In the genomic region with DNA sequence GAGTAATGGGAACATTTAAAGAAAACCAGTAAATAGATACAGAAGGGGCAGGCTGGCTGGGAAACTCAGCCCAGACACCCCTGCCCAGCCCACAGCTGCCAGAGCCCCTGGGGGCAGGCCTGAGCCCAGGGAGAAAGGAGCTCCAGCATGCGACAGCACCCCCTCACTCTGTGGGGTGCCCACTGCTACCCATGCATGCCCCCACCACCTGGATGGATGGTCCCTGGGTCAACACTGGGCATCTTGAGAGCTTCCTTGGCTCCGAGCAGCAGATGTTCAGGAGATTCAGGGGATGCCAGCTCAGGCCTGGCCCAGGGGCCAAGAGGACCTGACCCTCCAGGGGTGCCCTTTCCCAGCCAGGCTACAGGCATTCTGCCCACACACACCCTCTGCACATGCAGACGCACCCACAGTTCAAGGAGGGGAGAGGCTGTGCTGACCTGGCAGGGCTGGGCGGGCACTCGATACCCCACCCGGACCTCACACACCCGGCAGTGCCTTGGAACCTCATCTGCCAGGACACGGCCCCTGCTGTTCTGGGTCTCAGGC, we compare ENCODE assay signal across 12 cellular contexts. TPM values are rescaled to one million over a fixed set of nuclear protein-coding genes. Genes with fewer than 3 reads are reported as not detected.
A peak's percentile ranks its signal among the peaks of the same experiment; 100 is the strongest.
DNase-seq lines count a peak whose midpoint lies in the region; ATAC-seq and TF ChIP-seq lines count a peak whose summit lies in the region.
"Had no signal": no experiment of that assay in that cellular context is flagged by ENCODE, and none has a peak within 500 bp of the region (broad histone marks: within the 10 kb centered on the region; RNA-seq: fewer than 3 reads in every experiment).

No MANE protein-coding gene starts in this region.

- no peak for DNase-seq in stimulated activated naive CD8-positive, alpha-beta T cell treated with anti-CD3 and anti-CD28 coated beads, Interleukin-15, amount 100 ng/mL, for 72 hours
- DNase-seq in effector memory CD8-positive, alpha-beta T cell: no peak
- DNase-seq in mesenteric fat pad (ENCODE audit: low spot score): peak; percentile 81
- DNase-seq in aorta: no peak
- no peak for DNase-seq in DMS 273 treated with DMSO at 0.1 percent for 48 hours (lab: John Stamatoyannopoulos, UW)
- no peak for DNase-seq in CD8-positive, alpha-beta T cell
- no peak for DNase-seq in C1 segment of cervical spinal cord (lab: John Stamatoyannopoulos, UW)
- DNase-seq: NCI-H1417 treated with DMSO at 0.1 percent for 48 hours had no signal

- no peak for TF ChIP-seq CTCF in CD8-positive, alpha-beta T cell (IDR thresholded peaks at IDR 0.05)

- H3K4me1 ChIP-seq in aorta (ENCODE audit: control insufficient read depth in 1 of 2, insufficient read depth in 2 of 2, low read length in 2 of 2): no peaks in the 10 kb centered on the region
- H3K4me1 ChIP-seq in CD8-positive, alpha-beta T cell (ENCODE audit: insufficient read depth, low read length): peaks cover 17% of the 10 kb centered on the region

- H3K27ac ChIP-seq in aorta (ENCODE audit: low read depth in 1 of 2, low read length in 2 of 2): no peak overlapping the region
- no peak overlapping the region for H3K27ac ChIP-seq in CD8-positive, alpha-beta T cell (ENCODE audit: low read depth, low read length)
- H3K27ac ChIP-seq: ovary had no signal

- no peaks in the 10 kb centered on the region for H3K9me3 ChIP-seq in aorta (ENCODE audit: control insufficient read depth, low read length)
- H3K9me3 ChIP-seq in CD8-positive, alpha-beta T cell (ENCODE audit: low read length): no peaks in the 10 kb centered on the region
- H3K9me3 ChIP-seq: ovary had no signal

- H3K27ac Mint-ChIP-seq in stimulated activated naive CD8-positive, alpha-beta T cell treated with anti-CD3 and anti-CD28 coated beads, Interleukin-15, Interleukin-2, amounts not matched to agents 100 ng/mL and 50 ng/mL, for 24 hours: peak overlapping the region; percentile 17
- peak overlapping the region in 1 of 2 donors; percentile 22 for H3K27ac Mint-ChIP-seq in stimulated activated naive CD8-positive, alpha-beta T cell treated with anti-CD3 and anti-CD28 coated beads, Interleukin-15, amount 100 ng/mL, for 72 hours
- no peak overlapping the region for H3K27ac Mint-ChIP-seq in effector memory CD8-positive, alpha-beta T cell
- no peak overlapping the region for H3K27ac Mint-ChIP-seq in CD8-positive, alpha-beta T cell

- H3K4me1 Mint-ChIP-seq in stimulated activated naive CD8-positive, alpha-beta T cell treated with anti-CD3 and anti-CD28 coated beads, Interleukin-15, Interleukin-2, amounts not matched to agents 100 ng/mL and 50 ng/mL, for 24 hours (ENCODE audit: low read depth): peaks cover 15% of the 10 kb centered on the region
- H3K4me1 Mint-ChIP-seq in stimulated activated naive CD8-positive, alpha-beta T cell treated with anti-CD3 and anti-CD28 coated beads, Interleukin-15, amount 100 ng/mL, for 72 hours: peaks cover 13% of the 10 kb centered on the region
- peaks cover 5 to 13% of the 10 kb centered on the region in 2 donors for H3K4me1 Mint-ChIP-seq in effector memory CD8-positive, alpha-beta T cell (ENCODE audit: low read depth in 2 of 2)
- H3K4me1 Mint-ChIP-seq in CD8-positive, alpha-beta T cell (ENCODE audit: low read depth): peaks cover 16% of the 10 kb centered on the region

- no peak overlapping the region for H3K4me3 ChIP-seq in aorta (ENCODE audit: low read length in 2 of 2)
- no peak overlapping the region for H3K4me3 ChIP-seq in CD8-positive, alpha-beta T cell (ENCODE audit: low read depth, low read length)
- H3K4me3 ChIP-seq: ovary had no signal

- H3K9me3 Mint-ChIP-seq in stimulated activated naive CD8-positive, alpha-beta T cell treated with anti-CD3 and anti-CD28 coated beads, Interleukin-15, Interleukin-2, amounts not matched to agents 100 ng/mL and 50 ng/mL, for 24 hours: no peaks in the 10 kb centered on the region
- no peaks in the 10 kb centered on the region for H3K9me3 Mint-ChIP-seq in stimulated activated naive CD8-positive, alpha-beta T cell treated with anti-CD3 and anti-CD28 coated beads, Interleukin-15, amount 100 ng/mL, for 72 hours
- no peaks in the 10 kb centered on the region for H3K9me3 Mint-ChIP-seq in effector memory CD8-positive, alpha-beta T cell
- H3K9me3 Mint-ChIP-seq in CD8-positive, alpha-beta T cell: no peaks in the 10 kb centered on the region
- H3K9me3 Mint-ChIP-seq: activated naive CD4-positive, alpha-beta T cell treated with anti-CD3 and anti-CD28 coated beads, Interleukin-2, amount 10 ng/mL, durations not matched to agents 7 days and 5 days had no signal

- intact Hi-C loops in aorta (cut with DNase I): loop anchor here (1.0 to 5.0 kb wide), 3 partner anchors 42 to 204 kb away; no protein-coding TSS in a partner anchor
- intact Hi-C loops in CD8-positive, alpha-beta T cell (cut with DNase I, micrococcal nuclease): loop anchor here (1.0 kb wide), 3 partner anchors 43 to 204 kb away; no protein-coding TSS in a partner anchor

- H3K4me3 Mint-ChIP-seq in stimulated activated naive CD8-positive, alpha-beta T cell treated with anti-CD3 and anti-CD28 coated beads, Interleukin-15, Interleukin-2, amounts not matched to agents 100 ng/mL and 50 ng/mL, for 24 hours: no peak overlapping the region
- H3K4me3 Mint-ChIP-seq in stimulated activated naive CD8-positive, alpha-beta T cell treated with anti-CD3 and anti-CD28 coated beads, Interleukin-15, amount 100 ng/mL, for 72 hours: no peak overlapping the region
- H3K4me3 Mint-ChIP-seq in effector memory CD8-positive, alpha-beta T cell: peak overlapping the region; percentile 5 to 41
- no peak overlapping the region for H3K4me3 Mint-ChIP-seq in CD8-positive, alpha-beta T cell
- H3K4me3 Mint-ChIP-seq: activated naive CD4-positive, alpha-beta T cell treated with anti-CD3 and anti-CD28 coated beads, Interleukin-2, amount 10 ng/mL, durations not matched to agents 7 days and 5 days had no signal

- H3K27me3 Mint-ChIP-seq in stimulated activated naive CD8-positive, alpha-beta T cell treated with anti-CD3 and anti-CD28 coated beads, Interleukin-15, Interleukin-2, amounts not matched to agents 100 ng/mL and 50 ng/mL, for 24 hours: no peaks in the 10 kb centered on the region
- no peaks in the 10 kb centered on the region for H3K27me3 Mint-ChIP-seq in stimulated activated naive CD8-positive, alpha-beta T cell treated with anti-CD3 and anti-CD28 coated beads, Interleukin-15, amount 100 ng/mL, for 72 hours
- H3K27me3 Mint-ChIP-seq in effector memory CD8-positive, alpha-beta T cell: no peaks in the 10 kb centered on the region
- H3K27me3 Mint-ChIP-seq in CD8-positive, alpha-beta T cell (ENCODE audit: low read depth): no peaks in the 10 kb centered on the region

- H3K36me3 Mint-ChIP-seq in stimulated activated naive CD8-positive, alpha-beta T cell treated with anti-CD3 and anti-CD28 coated beads, Interleukin-15, Interleukin-2, amounts not matched to agents 100 ng/mL and 50 ng/mL, for 24 hours (ENCODE audit: low read depth): peaks cover 11% of the 10 kb centered on the region
- no peaks in the 10 kb centered on the region for H3K36me3 Mint-ChIP-seq in effector memory CD8-positive, alpha-beta T cell (ENCODE audit: insufficient read depth)
- no peaks in the 10 kb centered on the region for H3K36me3 Mint-ChIP-seq in CD8-positive, alpha-beta T cell

- CTCF ChIA-PET in CD8-positive, alpha-beta T cell (lab: Charles Lee): interaction anchor here (0.6 to 2.3 kb wide), 30 partner anchors 11 to 210 kb away, joined by 3 to 36 read pairs (median 4); partner anchors contain the start of genes MYL3, NBEAL2 and PTH1R

- POLR2A ChIA-PET in CD8-positive, alpha-beta T cell (lab: Charles Lee): no interaction called here

- WGBS in aorta, 2 donors: 11 to 16% methylated on average over 7 to 8 of the region's 8 CpGs

- no peaks in the 10 kb centered on the region for H3K36me3 ChIP-seq in aorta (ENCODE audit: control insufficient read depth in 1 of 2, insufficient read depth in 2 of 2, low read length in 1 of 2)
- H3K36me3 ChIP-seq in CD8-positive, alpha-beta T cell (ENCODE audit: insufficient read depth, low read length): no peaks in the 10 kb centered on the region
- H3K36me3 ChIP-seq: ovary had no signal

- ATAC-seq in stimulated activated naive CD8-positive, alpha-beta T cell treated with anti-CD3 and anti-CD28 coated beads, Interleukin-15, amount 100 ng/mL, for 72 hours: no peak
- no peak for ATAC-seq in effector memory CD8-positive, alpha-beta T cell (replicated peaks)
- ATAC-seq in aorta (ENCODE audit: low FRiP score): peak; percentile 4
- ATAC-seq in CD8-positive, alpha-beta T cell: no peak

- H3K27me3 ChIP-seq in aorta (ENCODE audit: control insufficient read depth in 1 of 2, insufficient read depth in 2 of 2, low read length in 1 of 2): no peaks in the 10 kb centered on the region
- no peaks in the 10 kb centered on the region for H3K27me3 ChIP-seq in CD8-positive, alpha-beta T cell (ENCODE audit: insufficient read depth, low read length)
- H3K27me3 ChIP-seq: ovary had no signal

RNA-seq across cellular contexts. Expression of gene PTH1R, which starts 31.5 kb away (rescaled TPM):
- total RNA-seq in mesenteric fat pad: 16.3 TPM
- 1 to 10 TPM; 6.6 to 6.7 TPM for total RNA-seq in aorta
- polyA plus RNA-seq in aorta: 10 to 100 TPM in 1 of 2 donors, 1 to 10 TPM in 1; 8.4 to 38.6 TPM
- not detected for total RNA-seq in CD8-positive, alpha-beta T cell

RNA-seq across cellular contexts. Expression of gene MYL3, which starts 45.8 kb away (rescaled TPM):
- 2.6 TPM for total RNA-seq in mesenteric fat pad
- total RNA-seq in aorta: 1 to 10 TPM; 1.8 to 3.0 TPM
- polyA plus RNA-seq in aorta: 10 to 100 TPM in 1 of 2 donors, 1 to 10 TPM in 1; 2.6 to 14.3 TPM
- not detected for total RNA-seq in CD8-positive, alpha-beta T cell
- polyA plus RNA-seq: AG04450 had no signal

Comparison
In these comparisons a context has a peak if more than half of its experiments do, and no peak if none do; other contexts are left out.
1. H3K4me3 Mint-ChIP-seq: peak in effector memory CD8-positive, alpha-beta T cell (2 of 2); none in stimulated activated naive CD8-positive, alpha-beta T cell treated with anti-CD3 and anti-CD28 coated beads, Interleukin-15, Interleukin-2, amounts not matched to agents 100 ng/mL and 50 ng/mL, for 24 hours (single experiment), stimulated activated naive CD8-positive, alpha-beta T cell treated with anti-CD3 and anti-CD28 coated beads, Interleukin-15, amount 100 ng/mL, for 72 hours (0 of 2) and CD8-positive, alpha-beta T cell (single experiment).
2. RNA of gene PTH1R, which starts 31.5 kb away (total RNA-seq): 16.3 TPM in mesenteric fat pad (single experiment) and 6.6 to 6.7 TPM in aorta; not detected in CD8-positive, alpha-beta T cell; every median in the first group is over 4 times any median in the second.